Comparison of ENCODE assay signal across 8 cellular contexts in genomic region chr6:70413829-70414494, GRCh38. TPM values are rescaled to one million over a fixed set of nuclear protein-coding genes. Genes with fewer than 3 reads are reported as not detected.
DNase-seq lines count a peak whose midpoint lies in the region; ATAC-seq and TF ChIP-seq lines count a peak whose summit lies in the region.

No MANE protein-coding gene starts in this region.

- WGBS in adrenal gland, 4 donors, result 0 to 1% (median 1%) methylated on average over 25 to 44 of the region's 44 CpGs
- WGBS in right cardiac atrium, result under 1% methylated on average over 44 of the region's 44 CpGs

- H3K4me1 ChIP-seq in ACC112 (ENCODE audit: control insufficient read depth, insufficient read depth, low read length, unreplicated experiment) (peaks cover 21% of the 10 kb centered on the region), adrenal gland (replicated peaks in 1 of 2) (peaks cover 0 to 28% of the 10 kb centered on the region in 2 donors), right cardiac atrium (ENCODE audit: control insufficient read depth, insufficient read depth, low read length) (no peaks in the 10 kb centered on the region)

- H3K79me2 ChIP-seq in ACC112 (ENCODE audit: control insufficient read depth, insufficient read depth, low read length, unreplicated experiment), result peaks cover 14% of the 10 kb centered on the region

- no peak for TF ChIP-seq POLR2A in adrenal gland (IDR thresholded peaks at IDR 0.05)

- H3K27me3 ChIP-seq in ACC112 (ENCODE audit: insufficient read depth, low read length) (no peaks in the 10 kb centered on the region), adrenal gland (no peaks in the 10 kb centered on the region), right cardiac atrium (ENCODE audit: control insufficient read depth, insufficient read depth) (no peaks in the 10 kb centered on the region)

- H3K4me3 ChIP-seq in ACC112 (ENCODE audit: low read depth, low read length), result peak overlapping the region; percentile 82
- peak overlapping the region; percentile 65 to 87 (median 70) for H3K4me3 ChIP-seq in adrenal gland
- peak overlapping the region; percentile 93 for H3K4me3 ChIP-seq in right cardiac atrium (ENCODE audit: low read length)

- ATAC-seq in HG02759 (IDR thresholded peaks at IDR 0.05; ENCODE audit: unreplicated experiment), result peak; percentile 30
- peak; percentile 60 to 70 for ATAC-seq in right cardiac atrium

- no peak for TF ChIP-seq CTCF in GM10266 (IDR thresholded peaks at IDR 0.05; ENCODE audit: control insufficient read depth, insufficient read depth, low read depth, missing control alignments)
- TF ChIP-seq CTCF in adrenal gland (IDR thresholded peaks at IDR 0.05), result no peak

- H3K36me3 ChIP-seq in ACC112 (ENCODE audit: insufficient read depth, low read length) (no peaks in the 10 kb centered on the region), adrenal gland (replicated peaks in 1 of 2) (no peaks in the 10 kb centered on the region)

- peak overlapping the region; percentile 76 for H2AFZ ChIP-seq in ACC112 (ENCODE audit: low read length, unreplicated experiment)

- H3K9me3 ChIP-seq in adrenal gland (replicated peaks in 1 of 3) (no peaks in the 10 kb centered on the region), right cardiac atrium (ENCODE audit: control insufficient read depth, low read length) (no peaks in the 10 kb centered on the region)

- H3K27ac ChIP-seq in ACC112 (ENCODE audit: low read depth, low read length), result no peak overlapping the region
- H3K27ac ChIP-seq in adrenal gland, result peak overlapping the region in 4 of 5 donors; percentile 70 to 81 (median 76)
- H3K27ac ChIP-seq in right cardiac atrium (ENCODE audit: low read length), result peak overlapping the region; percentile 42

- DNase-seq in GM10266 (ENCODE audit: extremely low spot score) (peak; percentile 30), NCI-H2107 (lab: John Stamatoyannopoulos, UW) (peak; percentile 1), adrenal gland (peak in 2 of 7 donors; percentile 21 to 56), right cardiac atrium (no peak), putamen (ENCODE audit: low spot score) (peak; percentile 15)
- no peak for DNase-seq in NK-92 treated with Interleukin-12 subunit alpha and Interleukin-12 subunit beta, amount 100 ng/mL, for 24 hours (lab: John Stamatoyannopoulos, UW)

- intact Hi-C loops in adrenal gland (cut with DNase I), result no loop called here
- intact Hi-C loops in right cardiac atrium (cut with DNase I), result no loop called here

RNA-seq across cellular contexts. Expression of gene FAM135A, which starts 0.7 kb away (rescaled TPM):
- total RNA-seq in adrenal gland (10 to 100 TPM; 10.3 to 33.9 (median 15.1) TPM), right cardiac atrium (10 to 100 TPM; 16.5 to 19.3 (median 18.1) TPM)
- polyA plus RNA-seq in adrenal gland (1 to 10 TPM; 6.8 to 8.6 (median 7.4) TPM), right cardiac atrium (7.7 TPM)

Comparison
In these comparisons a context has a peak if more than half of its experiments do, and no peak if none do; other contexts are left out.
1. DNase-seq: peak in GM10266 (single experiment), NCI-H2107 (single experiment) and putamen (single experiment); none in right cardiac atrium (0 of 3) and NK-92 treated with Interleukin-12 subunit alpha and Interleukin-12 subunit beta, amount 100 ng/mL, for 24 hours (single experiment).
2. Peak in every context shown above with its lines, with median percentiles within 50 percentile points of each other: H3K4me3 ChIP-seq.